8 cellular contexts compared by ENCODE assay signal in the genomic region with DNA sequence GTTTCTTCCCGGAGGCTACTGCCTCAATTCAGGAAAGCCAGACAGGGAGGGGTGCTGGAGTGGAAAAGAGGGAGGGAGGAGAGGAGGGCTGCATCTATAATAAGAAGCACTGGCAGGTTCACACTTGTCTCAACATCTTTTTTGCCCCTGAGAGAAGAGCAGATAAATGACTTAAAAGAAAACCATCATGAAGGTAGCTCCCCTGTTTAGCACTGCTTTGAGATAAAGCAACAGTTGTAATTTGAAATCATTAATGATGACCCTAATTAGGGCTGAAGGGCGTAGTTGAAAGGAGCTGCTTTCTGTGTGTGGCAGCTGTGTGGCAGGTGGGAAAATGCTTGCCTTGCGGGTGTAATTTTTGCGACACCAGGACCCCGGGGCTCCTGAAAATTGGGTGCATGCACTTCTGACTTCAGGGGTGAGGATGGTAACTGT.
DNase-seq lines count a peak whose midpoint lies in the region; ATAC-seq, FAIRE-seq and TF ChIP-seq lines count a peak whose summit lies in the region.

No MANE protein-coding gene starts in this region.

- H3K4me3 Mint-ChIP-seq in activated naive CD8-positive, alpha-beta T cell: peak overlapping the region; percentile 72
- H3K4me3 Mint-ChIP-seq in activated naive CD8-positive, alpha-beta T cell treated with anti-CD3 and anti-CD28 coated beads for 36 hours: no peak overlapping the region

- intact Hi-C loops in upper lobe of right lung (cut with DNase I): no loop called here

- H3K79me2 ChIP-seq in mesendoderm (ENCODE audit: control insufficient read depth, insufficient read depth, low read length): peaks cover 25% of the 10 kb centered on the region

- ATAC-seq in upper lobe of right lung: no peak

- H3K36me3 ChIP-seq in mesendoderm (ENCODE audit: control insufficient read depth, insufficient read depth, low read length) (no peaks in the 10 kb centered on the region), upper lobe of right lung (no peaks in the 10 kb centered on the region)

- H3K9ac ChIP-seq in mesendoderm (ENCODE audit: low read length): peak overlapping the region; percentile 83

- no peak overlapping the region for H3K27ac Mint-ChIP-seq in activated naive CD8-positive, alpha-beta T cell
- no peak overlapping the region for H3K27ac Mint-ChIP-seq in activated naive CD8-positive, alpha-beta T cell treated with anti-CD3 and anti-CD28 coated beads for 36 hours

- H3K4me1 ChIP-seq in mesendoderm (ENCODE audit: control insufficient read depth, low read depth, low read length): peaks cover 10% of the 10 kb centered on the region
- peaks cover 19% of the 10 kb centered on the region for H3K4me1 ChIP-seq in upper lobe of right lung

- H2BK5ac ChIP-seq in mesendoderm (ENCODE audit: low read length): no peak overlapping the region

- H3K4ac ChIP-seq in mesendoderm (ENCODE audit: low read depth, low read length): no peak overlapping the region

- H3K27ac ChIP-seq in mesendoderm (ENCODE audit: low read depth, low read length): no peak overlapping the region
- H3K27ac ChIP-seq in upper lobe of right lung: peak overlapping the region; percentile 91

- H2AK5ac ChIP-seq in mesendoderm (ENCODE audit: low read length): no peak overlapping the region

- H3K27me3 Mint-ChIP-seq in activated naive CD8-positive, alpha-beta T cell: peaks cover 44% of the 10 kb centered on the region
- peaks cover 75% of the 10 kb centered on the region for H3K27me3 Mint-ChIP-seq in activated naive CD8-positive, alpha-beta T cell treated with anti-CD3 and anti-CD28 coated beads for 36 hours

- no peak for TF ChIP-seq CTCF in upper lobe of right lung (IDR thresholded peaks at IDR 0.05)

- H3K36me3 Mint-ChIP-seq in activated naive CD8-positive, alpha-beta T cell: no peaks in the 10 kb centered on the region
- no peaks in the 10 kb centered on the region for H3K36me3 Mint-ChIP-seq in activated naive CD8-positive, alpha-beta T cell treated with anti-CD3 and anti-CD28 coated beads for 36 hours

- H3K9me3 Mint-ChIP-seq in activated naive CD8-positive, alpha-beta T cell (ENCODE audit: low read depth): no peaks in the 10 kb centered on the region
- H3K9me3 Mint-ChIP-seq in activated naive CD8-positive, alpha-beta T cell treated with anti-CD3 and anti-CD28 coated beads for 36 hours: no peaks in the 10 kb centered on the region

- FAIRE-seq in GM12892 (lab: Jason Lieb, UNC): no peak

- H3K56ac ChIP-seq in mesendoderm (ENCODE audit: low read length): peak overlapping the region; percentile 34

- H3K79me1 ChIP-seq in mesendoderm (ENCODE audit: low read length): peaks cover 7% of the 10 kb centered on the region

- H3K27me3 ChIP-seq in mesendoderm (ENCODE audit: insufficient read depth, low read length, poor library complexity) (no peaks in the 10 kb centered on the region), upper lobe of right lung (no peaks in the 10 kb centered on the region)

- H4K5ac ChIP-seq in mesendoderm (ENCODE audit: low read length): no peak overlapping the region

- H3K4me1 Mint-ChIP-seq in activated naive CD8-positive, alpha-beta T cell (ENCODE audit: low read depth): peaks cover 17% of the 10 kb centered on the region
- peaks cover 15% of the 10 kb centered on the region for H3K4me1 Mint-ChIP-seq in activated naive CD8-positive, alpha-beta T cell treated with anti-CD3 and anti-CD28 coated beads for 36 hours

- H4K8ac ChIP-seq in mesendoderm (ENCODE audit: low read depth, low read length): no peak overlapping the region

- no peak overlapping the region for H3K18ac ChIP-seq in mesendoderm (ENCODE audit: low read length)

- H3K9me3 ChIP-seq in upper lobe of right lung: no peaks in the 10 kb centered on the region

- DNase-seq in activated naive CD8-positive, alpha-beta T cell treated with anti-CD3 and anti-CD28 coated beads for 36 hours: no peak
- peak; percentile 46 for DNase-seq in cerebellum (ENCODE audit: low spot score)
- peak; percentile 91 for DNase-seq in mesendoderm
- no peak for DNase-seq in upper lobe of right lung
- no peak for DNase-seq in GM12892 (ENCODE audit: insufficient read length)
- no peak for DNase-seq in NCI-H774 (lab: John Stamatoyannopoulos, UW)
- DNase-seq in DMS114 treated with DMSO at 0.1 percent for 48 hours (lab: John Stamatoyannopoulos, UW; ENCODE audit: unreplicated experiment): no peak

- no peak for TF ChIP-seq POLR2A in GM12892 (IDR thresholded peaks at IDR 0.05; ENCODE audit: low read depth, low read length)

- H2BK15ac ChIP-seq in mesendoderm (replicated peaks; ENCODE audit: low read depth): no peak overlapping the region

- H3K23ac ChIP-seq in mesendoderm (ENCODE audit: low read length): no peak overlapping the region

- no peak overlapping the region for H2BK120ac ChIP-seq in mesendoderm (ENCODE audit: low read depth, low read length)

- peak overlapping the region; percentile 82 for H3K4me2 ChIP-seq in mesendoderm (ENCODE audit: low read length)

- H3K4me3 ChIP-seq in mesendoderm (ENCODE audit: low read length) (no peak overlapping the region), upper lobe of right lung (peak overlapping the region; percentile 70)

- WGBS in mesendoderm (ENCODE audit: extremely low coverage, insufficient coverage, low lambda C conversion rate): no CpG with 5 or more reads among the region's 5 CpGs

Comparison
In these comparisons a context has a peak if more than half of its experiments do, and no peak if none do; other contexts are left out.
1. DNase-seq: peak in cerebellum (single experiment) and mesendoderm (single experiment); none in activated naive CD8-positive, alpha-beta T cell treated with anti-CD3 and anti-CD28 coated beads for 36 hours (single experiment), upper lobe of right lung (single experiment), GM12892 (single experiment), NCI-H774 (single experiment) and DMS114 treated with DMSO at 0.1 percent for 48 hours (single experiment).